Comparison of ENCODE assay signal across 1 cellular context in genomic region chr3:48663489-48664312, GRCh38.
TF ChIP-seq lines count a peak whose summit lies in the region.

No MANE protein-coding gene starts in this region.

TF ChIP-seq in K562, 482 proteins besides CTCF, POLR2A, EP300 and RAD21 (continued from another document and continues in another):
- TF ChIP-seq ZBTB5 (IDR thresholded peaks at IDR 0.05) (no peak), MEIS2 (IDR thresholded peaks at IDR 0.05; ENCODE audit: partially characterized antibody) (peak; percentile 38), BDP1 (IDR thresholded peaks at IDR 0.05; ENCODE audit: insufficient read depth, insufficient read length) (no peak), DPF2 (IDR thresholded peaks at IDR 0.05) (no peak), ZFX (CRISPR knock-in tag; IDR thresholded peaks at IDR 0.05) (peak; percentile 93), NFATC3 (IDR thresholded peaks at IDR 0.05) (no peak), PCBP2 (IDR thresholded peaks at IDR 0.05; ENCODE audit: low read depth, low read length, poor library complexity, severe bottlenecking) (no peak), ZNF830 (CRISPR knock-in tag; IDR thresholded peaks at IDR 0.05) (peak; percentile 81; the same call in 1 of the 2 replicates), EWSR1 (IDR thresholded peaks at IDR 0.05; ENCODE audit: borderline replicate concordance, low read depth, partially characterized antibody) (no peak), L3MBTL2 (IDR thresholded peaks at IDR 0.05) (peak; percentile 90), ZNF512 (tag; IDR thresholded peaks at IDR 0.05) (no peak), REST (CRISPR knock-in tag; IDR thresholded peaks at IDR 0.05; ENCODE audit: low read depth) (peak; percentile 72; the same call in 1 of the 2 replicates), ZNF639 (CRISPR knock-in tag; conservative IDR thresholded peaks at IDR 0.05 in 1 of 2, IDR thresholded peaks at IDR 0.05 in 1 of 2) (peak in 1 of 2 experiments; percentile 44; a peak in 1 of 4 replicates), ZNF766 (CRISPR knock-in tag; conservative IDR thresholded peaks at IDR 0.05) (0 out of 2 replicates have a peak, but pooled peaks have one; percentile 38), CBFA2T2 (conservative IDR thresholded peaks at IDR 0.05) (no peak), FUS (optimal IDR thresholded peaks at IDR 0.05; ENCODE audit: low read depth, low read length) (no peak), TRIM25 (IDR thresholded peaks at IDR 0.05; ENCODE audit: borderline replicate concordance) (no peak), NFE2L1 (tag; IDR thresholded peaks at IDR 0.05; ENCODE audit: borderline replicate concordance, low read depth) (no peak), RBM34 (IDR thresholded peaks at IDR 0.05; ENCODE audit: borderline replicate concordance, insufficient read depth, low read length) (no peak), RNF219 (CRISPR knock-in tag; IDR thresholded peaks at IDR 0.05) (no peak), SMARCA5 (IDR thresholded peaks at IDR 0.05) (no peak), MAZ (CRISPR knock-in tag; conservative IDR thresholded peaks at IDR 0.05 in 1 of 2, IDR thresholded peaks at IDR 0.05 in 1 of 2) (peak; percentile 81 to 85), ATF1 (CRISPR knock-in tag; IDR thresholded peaks at IDR 0.05) (no peak), ATF1 (tag; IDR thresholded peaks at IDR 0.05) (peak; percentile 94), ZNF184 (CRISPR knock-in tag; IDR thresholded peaks at IDR 0.05) (no peak), ZNF140 (CRISPR knock-in tag; IDR thresholded peaks at IDR 0.05) (no peak), HNRNPL (IDR thresholded peaks at IDR 0.05; ENCODE audit: low read depth, low read length) (no peak), ZNF764 (CRISPR knock-in tag; IDR thresholded peaks at IDR 0.05; ENCODE audit: low read depth) (no peak), HDAC6 (IDR thresholded peaks at IDR 0.05; ENCODE audit: low read depth, low read length) (no peak), ELF1 (tag; IDR thresholded peaks at IDR 0.05) (peak; percentile 92), SIX5 (IDR thresholded peaks at IDR 0.05; ENCODE audit: borderline replicate concordance in 1 of 2, insufficient read depth in 1 of 2, low read depth in 1 of 2, low read length in 2 of 2) (no peak), CTBP1 (IDR thresholded peaks at IDR 0.05; ENCODE audit: borderline replicate concordance) (peak; percentile 64; the same call in 1 of the 2 replicates), CC2D1A (IDR thresholded peaks at IDR 0.05) (no peak), BCOR (IDR thresholded peaks at IDR 0.05) (no peak), CHD4 (IDR thresholded peaks at IDR 0.05; ENCODE audit: insufficient read depth, insufficient replicate concordance, low read depth, low read length, poor library complexity, severe bottlenecking) (no peak), ZNF3 (CRISPR knock-in tag; IDR thresholded peaks at IDR 0.05) (no peak), CREBBP (IDR thresholded peaks at IDR 0.05; ENCODE audit: low read depth, low read length) (no peak), STAT6 (CRISPR knock-in tag; IDR thresholded peaks at IDR 0.05) (no peak), SIRT6 (IDR thresholded peaks at IDR 0.05; ENCODE audit: low read depth, low read length) (no peak), ZKSCAN8 (CRISPR knock-in tag; IDR thresholded peaks at IDR 0.05) (no peak), ATF2 (CRISPR knock-in tag; IDR thresholded peaks at IDR 0.05) (peak; percentile 80), ZNF280B (CRISPR knock-in tag; IDR thresholded peaks at IDR 0.05) (no peak), GATAD2B (IDR thresholded peaks at IDR 0.05; ENCODE audit: borderline replicate concordance) (no peak), NR0B1 (IDR thresholded peaks at IDR 0.05; ENCODE audit: partially characterized antibody) (no peak), DIDO1 (tag; IDR thresholded peaks at IDR 0.05; ENCODE audit: low read depth) (no peak), ZNF324 (CRISPR knock-in tag; IDR thresholded peaks at IDR 0.05) (no peak)
